Comparison of ENCODE assay signal across 8 cellular contexts in genomic region chr9:29211681-29212589, GRCh38. TPM values are rescaled to one million over a fixed set of nuclear protein-coding genes. Genes with fewer than 3 reads are reported as not detected.
DNase-seq lines count a peak whose midpoint lies in the region; ATAC-seq and TF ChIP-seq lines count a peak whose summit lies in the region.

No MANE protein-coding gene starts in this region.

- H3K4me1 Mint-ChIP-seq in GM23338, result peaks cover 40% of the 10 kb centered on the region
- peaks cover 42% of the 10 kb centered on the region for H3K4me1 Mint-ChIP-seq in WTC11
- H3K4me1 Mint-ChIP-seq in naive thymus-derived CD8-positive, alpha-beta T cell, result peaks cover 13 to 24% (median 16%) of the 10 kb centered on the region in 4 donors
- peaks cover 23% of the 10 kb centered on the region for H3K4me1 Mint-ChIP-seq in type B pancreatic cell (ENCODE audit: unreplicated experiment)

- peak overlapping the region; percentile 78 for H3K4me3 Mint-ChIP-seq in GM23338
- H3K4me3 Mint-ChIP-seq in WTC11, result peak overlapping the region; percentile 93
- peak overlapping the region; percentile 16 to 84 (median 67) for H3K4me3 Mint-ChIP-seq in naive thymus-derived CD8-positive, alpha-beta T cell
- peak overlapping the region; percentile 97 for H3K4me3 Mint-ChIP-seq in type B pancreatic cell

- peak; percentile 25 for ATAC-seq in GM23338
- ATAC-seq in WTC11, result peak; percentile 25
- ATAC-seq in naive thymus-derived CD8-positive, alpha-beta T cell, result peak; percentile 77 to 89

- H3K79me2 ChIP-seq in GM23338 (replicated peaks; ENCODE audit: insufficient read depth), result peaks cover 37% of the 10 kb centered on the region

- H3K36me3 ChIP-seq in GM23338 (ENCODE audit: insufficient read depth), result no peaks in the 10 kb centered on the region

- H3K9me2 ChIP-seq in GM23338 (ENCODE audit: insufficient read depth), result no peaks in the 10 kb centered on the region

- H3K4me1 ChIP-seq in GM23338 (ENCODE audit: insufficient read depth), result peaks cover 15% of the 10 kb centered on the region

- peaks cover 59% of the 10 kb centered on the region for H3K27me3 ChIP-seq in GM23338 (ENCODE audit: insufficient read depth)

- DNase-seq in GM23338 (ENCODE audit: low spot score), result peak; percentile 75
- peak; percentile 40 for DNase-seq in LHCN-M2 (ENCODE audit: low read depth)
- peak; percentile 72 for DNase-seq in WTC11 (ENCODE audit: low spot score)
- peak; percentile 39 for DNase-seq in fibroblast of pulmonary artery (ENCODE audit: low read depth)
- peak in 5 of 10 donors; percentile 21 to 35 (median 34) for DNase-seq in naive thymus-derived CD8-positive, alpha-beta T cell
- DNase-seq in type B pancreatic cell (ENCODE audit: extremely low spot score, unreplicated experiment), result peak; percentile 80
- no peak for DNase-seq in GM19240 (ENCODE audit: insufficient read length, low spot score)

- POLR2A ChIA-PET in WTC11 (lab: Charles Lee), result no interaction called here
- POLR2A ChIA-PET in naive thymus-derived CD8-positive, alpha-beta T cell (lab: Charles Lee), result no interaction called here

- H3F3A ChIP-seq in GM23338 (replicated peaks; ENCODE audit: low read depth), result 0 out of 2 replicates have a peak, but pooled peaks cover 4% of the 10 kb centered on the region

- H3K27ac Mint-ChIP-seq in GM23338, result no peak overlapping the region
- H3K27ac Mint-ChIP-seq in WTC11, result no peak overlapping the region
- no peak overlapping the region for H3K27ac Mint-ChIP-seq in naive thymus-derived CD8-positive, alpha-beta T cell
- peak overlapping the region; percentile 57 for H3K27ac Mint-ChIP-seq in type B pancreatic cell

- H3K27me3 Mint-ChIP-seq in GM23338 (ENCODE audit: insufficient read depth, low read depth, poor library complexity), result peaks cover 38% of the 10 kb centered on the region
- H3K27me3 Mint-ChIP-seq in WTC11 (ENCODE audit: low read depth), result peaks cover 39% of the 10 kb centered on the region
- H3K27me3 Mint-ChIP-seq in naive thymus-derived CD8-positive, alpha-beta T cell, result peaks cover 33 to 73% (median 47%) of the 10 kb centered on the region in 5 donors
- peaks cover 70% of the 10 kb centered on the region for H3K27me3 Mint-ChIP-seq in type B pancreatic cell

- CTCF ChIA-PET in WTC11 (lab: Charles Lee), result interaction anchor here (1.0 to 4.1 kb wide), 6 partner anchors 15 to 486 kb away, joined by 3 to 29 read pairs (median 5); no protein-coding TSS in a partner anchor

- H3K9me3 Mint-ChIP-seq in GM23338 (no peaks in the 10 kb centered on the region; the same call in 2 of the 3 replicates), WTC11 (no peaks in the 10 kb centered on the region), type B pancreatic cell (no peaks in the 10 kb centered on the region)
- H3K9me3 Mint-ChIP-seq in naive thymus-derived CD8-positive, alpha-beta T cell, result peaks cover 0 to 14% (median 0%) of the 10 kb centered on the region in 9 donors

- peak overlapping the region; percentile 98 for H3K4me2 ChIP-seq in GM23338

- H4K20me1 ChIP-seq in GM23338 (replicated peaks; ENCODE audit: insufficient read depth), result no peaks in the 10 kb centered on the region

- no peaks in the 10 kb centered on the region for H3K36me3 Mint-ChIP-seq in GM23338 (ENCODE audit: low read depth)
- H3K36me3 Mint-ChIP-seq in WTC11, result no peaks in the 10 kb centered on the region
- H3K36me3 Mint-ChIP-seq in naive thymus-derived CD8-positive, alpha-beta T cell, result peaks cover 0 to 3% (median 0%) of the 10 kb centered on the region in 3 donors
- H3K36me3 Mint-ChIP-seq in type B pancreatic cell, result no peaks in the 10 kb centered on the region

- H3K4me3 ChIP-seq in GM23338 (peak overlapping the region; percentile 86), fibroblast of pulmonary artery (replicated peaks; ENCODE audit: low read depth, low read length) (peak overlapping the region; percentile 48)

- H3K27ac ChIP-seq in GM23338 (ENCODE audit: low read depth), result no peak overlapping the region

- H2AFZ ChIP-seq in GM23338, result peak overlapping the region; percentile 97

- TF ChIP-seq CTCF in GM12874 (IDR thresholded peaks at IDR 0.05; ENCODE audit: insufficient read depth, low read depth, low read length) (peak; percentile 91), GM23338 (conservative IDR thresholded peaks at IDR 0.05; ENCODE audit: low read depth in 2 of 2) (peak in 1 of 2 experiments; percentile 71; a peak in 3 of 4 replicates), WTC11 (IDR thresholded peaks at IDR 0.05) (peak; percentile 91), fibroblast of pulmonary artery (IDR thresholded peaks at IDR 0.05; ENCODE audit: low read length, missing control alignments) (peak; percentile 49), type B pancreatic cell (conservative IDR thresholded peaks at IDR 0.05) (peak; percentile 89)

TF ChIP-seq in GM23338, 12 proteins besides CTCF, POLR2A, EP300 and RAD21 (continues in another document):
- TF ChIP-seq STAT1 (IDR thresholded peaks at IDR 0.05; ENCODE audit: unreplicated experiment) (no peak), EZH2 (IDR thresholded peaks at IDR 0.05; ENCODE audit: low read depth, unreplicated experiment) (peak; percentile 35)
- TF ChIP-seq, protein P1, sequence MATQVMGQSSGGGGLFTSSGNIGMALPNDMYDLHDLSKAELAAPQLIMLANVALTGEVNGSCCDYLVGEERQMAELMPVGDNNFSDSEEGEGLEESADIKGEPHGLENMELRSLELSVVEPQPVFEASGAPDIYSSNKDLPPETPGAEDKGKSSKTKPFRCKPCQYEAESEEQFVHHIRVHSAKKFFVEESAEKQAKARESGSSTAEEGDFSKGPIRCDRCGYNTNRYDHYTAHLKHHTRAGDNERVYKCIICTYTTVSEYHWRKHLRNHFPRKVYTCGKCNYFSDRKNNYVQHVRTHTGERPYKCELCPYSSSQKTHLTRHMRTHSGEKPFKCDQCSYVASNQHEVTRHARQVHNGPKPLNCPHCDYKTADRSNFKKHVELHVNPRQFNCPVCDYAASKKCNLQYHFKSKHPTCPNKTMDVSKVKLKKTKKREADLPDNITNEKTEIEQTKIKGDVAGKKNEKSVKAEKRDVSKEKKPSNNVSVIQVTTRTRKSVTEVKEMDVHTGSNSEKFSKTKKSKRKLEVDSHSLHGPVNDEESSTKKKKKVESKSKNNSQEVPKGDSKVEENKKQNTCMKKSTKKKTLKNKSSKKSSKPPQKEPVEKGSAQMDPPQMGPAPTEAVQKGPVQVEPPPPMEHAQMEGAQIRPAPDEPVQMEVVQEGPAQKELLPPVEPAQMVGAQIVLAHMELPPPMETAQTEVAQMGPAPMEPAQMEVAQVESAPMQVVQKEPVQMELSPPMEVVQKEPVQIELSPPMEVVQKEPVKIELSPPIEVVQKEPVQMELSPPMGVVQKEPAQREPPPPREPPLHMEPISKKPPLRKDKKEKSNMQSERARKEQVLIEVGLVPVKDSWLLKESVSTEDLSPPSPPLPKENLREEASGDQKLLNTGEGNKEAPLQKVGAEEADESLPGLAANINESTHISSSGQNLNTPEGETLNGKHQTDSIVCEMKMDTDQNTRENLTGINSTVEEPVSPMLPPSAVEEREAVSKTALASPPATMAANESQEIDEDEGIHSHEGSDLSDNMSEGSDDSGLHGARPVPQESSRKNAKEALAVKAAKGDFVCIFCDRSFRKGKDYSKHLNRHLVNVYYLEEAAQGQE (IDR thresholded peaks at IDR 0.05; ENCODE audit: unreplicated experiment), result no peak

TF ChIP-seq in WTC11, 78 proteins besides CTCF, POLR2A, EP300 and RAD21 (continues in another document):
- TF ChIP-seq TEAD1 (CRISPR knock-in tag; IDR thresholded peaks at IDR 0.05) (no peak), SP1 (CRISPR knock-in tag; conservative IDR thresholded peaks at IDR 0.05) (peak; percentile 51; the same call in 1 of the 2 replicates), OVOL2 (CRISPR knock-in tag; IDR thresholded peaks at IDR 0.05; ENCODE audit: borderline replicate concordance) (no peak), RORB (CRISPR knock-in tag; IDR thresholded peaks at IDR 0.05) (no peak), SMAD4 (CRISPR knock-in tag; IDR thresholded peaks at IDR 0.05) (no peak), SOX15 (CRISPR knock-in tag; IDR thresholded peaks at IDR 0.05) (no peak), E2F5 (CRISPR knock-in tag; IDR thresholded peaks at IDR 0.05) (no peak), KAT7 (CRISPR knock-in tag; IDR thresholded peaks at IDR 0.05; ENCODE audit: borderline replicate concordance) (peak; percentile 87; the same call in 1 of the 2 replicates)
- TF ChIP-seq, protein P2, sequence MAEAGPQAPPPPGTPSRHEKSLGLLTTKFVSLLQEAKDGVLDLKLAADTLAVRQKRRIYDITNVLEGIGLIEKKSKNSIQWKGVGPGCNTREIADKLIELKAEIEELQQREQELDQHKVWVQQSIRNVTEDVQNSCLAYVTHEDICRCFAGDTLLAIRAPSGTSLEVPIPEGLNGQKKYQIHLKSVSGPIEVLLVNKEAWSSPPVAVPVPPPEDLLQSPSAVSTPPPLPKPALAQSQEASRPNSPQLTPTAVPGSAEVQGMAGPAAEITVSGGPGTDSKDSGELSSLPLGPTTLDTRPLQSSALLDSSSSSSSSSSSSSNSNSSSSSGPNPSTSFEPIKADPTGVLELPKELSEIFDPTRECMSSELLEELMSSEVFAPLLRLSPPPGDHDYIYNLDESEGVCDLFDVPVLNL (CRISPR knock-in tag; IDR thresholded peaks at IDR 0.05; ENCODE audit: borderline replicate concordance, low read depth), result peak; percentile 38; the same call in 1 of the 2 replicates

RNA-seq across cellular contexts. Expression of gene LINGO2, which starts 1.5 kb away (rescaled TPM):
- total RNA-seq in GM23338 (2014; rRNA removed; shearing (Covaris generic)), result 1.2 and 1.7 TPM in 2 replicates
- polyA plus RNA-seq in GM23338 (2016; fragmentation: Nextera tagmentation; extraction: Ambion mirVana), result 0.43 and 1.0 TPM in 2 replicates
- total RNA-seq in LHCN-M2 (2014; rRNA removed), result 0.11 TPM in 1 of 2 replicates, not detected in the other
- 0.46 TPM for polyA plus RNA-seq in LHCN-M2 (2012)
- total RNA-seq in WTC11 (2021), result 1.4 to 2.5 TPM (median 2.2 TPM) in 3 replicates
- not detected for total RNA-seq in naive thymus-derived CD8-positive, alpha-beta T cell
- under 1 TPM in 1 of 3 donors, not detected in 2; 0.15 TPM for polyA plus RNA-seq in naive thymus-derived CD8-positive, alpha-beta T cell
- 4.0 TPM in 2 replicates for total RNA-seq in type B pancreatic cell (ENCODE audit: low replicate concordance)

Comparison
In these comparisons a context has a peak if more than half of its experiments do, and no peak if none do; other contexts are left out.
1. ATAC-seq: peak in every context shown above with its lines; median percentile 83 in naive thymus-derived CD8-positive, alpha-beta T cell; 25 in GM23338; 25 in WTC11.